In the genomic region with DNA sequence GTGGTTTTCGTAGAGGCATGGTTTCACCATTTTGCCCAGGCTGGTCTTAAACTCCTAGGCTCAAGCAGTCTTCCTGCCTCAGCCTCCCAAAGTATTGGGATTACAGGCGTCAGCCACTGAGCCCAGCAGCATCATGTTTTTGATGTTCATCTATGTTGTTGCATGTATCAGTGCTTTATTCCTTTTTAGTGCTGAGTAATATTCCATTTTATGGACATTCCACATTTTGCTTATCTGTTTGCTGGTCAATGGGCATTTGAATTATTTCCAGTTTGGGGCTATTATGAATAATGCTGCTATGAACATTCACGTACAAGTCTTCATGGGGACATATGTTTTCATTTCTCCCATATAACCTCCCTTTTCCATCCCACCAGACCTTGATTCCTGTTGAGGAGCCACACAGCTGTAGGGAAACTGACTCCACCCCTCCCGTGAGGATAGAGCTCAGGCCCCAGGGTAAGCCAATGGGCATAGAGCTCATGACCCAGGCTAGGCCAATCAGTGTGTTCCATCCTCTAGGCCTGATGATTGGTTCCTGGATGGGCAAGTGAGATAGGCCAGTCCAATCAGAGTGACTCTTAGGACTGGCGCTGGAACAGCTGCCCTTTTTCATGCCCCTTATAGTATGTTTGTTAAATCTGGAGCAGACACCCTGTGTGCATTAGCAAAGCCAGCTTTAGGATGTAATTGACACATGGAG, we compare ENCODE assay signal across 15 cellular contexts.
"Had no signal": no experiment of that assay in that cellular context is flagged by ENCODE, and none has a peak within 500 bp of the region (broad histone marks: within the 10 kb centered on the region; RNA-seq: fewer than 3 reads in every experiment).

No MANE protein-coding gene starts in this region.

- FAIRE-seq: keratinocyte, TTC549 had no signal

- H3K79me2 ChIP-seq: hepatocyte had no signal

- H3K4me2 ChIP-seq: hepatocyte had no signal

- H3K9me3 ChIP-seq: esophagus muscularis mucosa, psoas muscle, upper lobe of left lung had no signal

- H2AFZ ChIP-seq: hepatocyte had no signal

- H3K4me1 ChIP-seq: esophagus muscularis mucosa, psoas muscle, upper lobe of left lung had no signal

- ATAC-seq: left lobe of liver; psoas muscle; sciatic nerve; stimulated activated naive CD8-positive, alpha-beta T cell treated with anti-CD3 and anti-CD28 coated beads, Interleukin-15, amount 100 ng/mL, for 72 hours had no signal

- H3K27ac ChIP-seq: coronary artery, esophagus muscularis mucosa, hepatocyte, psoas muscle, upper lobe of left lung had no signal

- H3K27me3 ChIP-seq: hepatocyte, upper lobe of left lung had no signal

- DNase-seq: activated CD4-positive, alpha-beta T cell treated with anti-CD3 and anti-CD28 coated beads, Interleukin-2, amount 50 U/mL, for 1 hour; activated CD4-positive, CD25-positive, alpha-beta regulatory T cell; activated CD8-positive, alpha-beta memory T cell treated with anti-CD3 and anti-CD28 coated beads for 24 hours; activated naive CD8-positive, alpha-beta T cell treated with anti-CD3 and anti-CD28 coated beads, Interleukin-2, amount 10 ng/mL, durations not matched to agents 7 days and 5 days; midbrain; psoas muscle; stimulated activated naive CD8-positive, alpha-beta T cell treated with anti-CD3 and anti-CD28 coated beads, Interleukin-15, amount 100 ng/mL, for 72 hours; upper lobe of left lung had no signal

- H3K4me3 ChIP-seq: coronary artery, esophagus muscularis mucosa, hepatocyte, psoas muscle, upper lobe of left lung had no signal

- H3K36me3 ChIP-seq: esophagus muscularis mucosa, upper lobe of left lung had no signal
